In the genomic region with DNA sequence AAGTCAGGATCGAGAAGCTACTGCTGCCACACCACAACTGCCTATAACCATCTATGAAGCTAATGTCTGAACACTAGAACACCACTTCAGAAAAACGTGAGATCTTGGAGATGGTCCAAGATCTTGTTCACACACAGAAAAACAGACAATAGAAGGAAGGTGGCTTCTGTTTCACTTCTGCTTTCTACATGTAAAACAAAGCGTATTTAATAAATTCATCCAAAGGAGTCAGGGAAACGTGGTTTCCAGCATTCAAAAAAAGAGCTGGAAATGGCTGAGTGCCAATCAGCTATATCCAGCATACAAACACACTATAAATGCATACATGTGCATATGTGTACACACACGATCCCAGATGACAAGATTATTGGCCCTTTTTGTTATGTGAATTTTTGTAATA, we compare ENCODE assay signal across 8 cellular contexts.
A peak's percentile ranks its signal among the peaks of the same experiment; 100 is the strongest.
DNase-seq lines count a peak whose midpoint lies in the region; ATAC-seq and TF ChIP-seq lines count a peak whose summit lies in the region.

No MANE protein-coding gene starts in this region.

- H3K4me3 ChIP-seq in uterus (no peak overlapping the region), tibial nerve (no peak overlapping the region), tibial artery (no peak overlapping the region)

- H3K36me3 ChIP-seq in uterus: no peaks in the 10 kb centered on the region
- no peaks in the 10 kb centered on the region for H3K36me3 ChIP-seq in tibial nerve
- H3K36me3 ChIP-seq in tibial artery: no peaks in the 10 kb centered on the region

- intact Hi-C loops in uterus (cut with DNase I; ENCODE audit: low total_unique reads): no loop called here
- intact Hi-C loops in tibial artery (cut with DNase I; ENCODE audit: low total_unique reads): loop anchor here (10.0 kb wide), 1 partner anchor 186 kb away; no protein-coding TSS in a partner anchor

- H3K9me3 ChIP-seq in uterus (no peaks in the 10 kb centered on the region), tibial nerve (peaks cover 0 to 12% (median 0%) of the 10 kb centered on the region in 4 donors), tibial artery (no peaks in the 10 kb centered on the region)

- DNase-seq in dermis microvascular lymphatic vessel endothelial cell (ENCODE audit: low read depth in 2 of 2) (peak; percentile 79 to 97), uterus (no peak), tibial nerve (ENCODE audit: low spot score in 2 of 2) (no peak), tibial artery (no peak), NCI-H446 treated with DMSO at 0.1 percent for 48 hours (lab: John Stamatoyannopoulos, UW) (no peak)

- H3K4me1 ChIP-seq in uterus: no peaks in the 10 kb centered on the region
- H3K4me1 ChIP-seq in tibial nerve: peaks cover 0 to 17% (median 0%) of the 10 kb centered on the region in 4 donors
- peaks cover 0 to 32% (median 6%) of the 10 kb centered on the region in 4 donors for H3K4me1 ChIP-seq in tibial artery

- WGBS in tibial nerve, 2 donors: 42 to 45% methylated on average over 5 of the region's 5 CpGs

- no peak for TF ChIP-seq CTCF in uterus (IDR thresholded peaks at IDR 0.05)
- no peak for TF ChIP-seq CTCF in tibial nerve (IDR thresholded peaks at IDR 0.05)
- TF ChIP-seq CTCF in tibial artery (IDR thresholded peaks at IDR 0.05): no peak

- ATAC-seq in GM18498 (IDR thresholded peaks at IDR 0.05; ENCODE audit: unreplicated experiment) (peak; percentile 94), GM21367 (IDR thresholded peaks at IDR 0.05; ENCODE audit: unreplicated experiment) (peak; percentile 93), HG03558 (IDR thresholded peaks at IDR 0.05; ENCODE audit: extremely low read depth, unreplicated experiment) (peak; percentile 74)

- no peak overlapping the region for H3K27ac ChIP-seq in uterus
- H3K27ac ChIP-seq in tibial nerve: no peak overlapping the region
- H3K27ac ChIP-seq in tibial artery: no peak overlapping the region

- H3K27me3 ChIP-seq in uterus (no peaks in the 10 kb centered on the region), tibial nerve (no peaks in the 10 kb centered on the region), tibial artery (no peaks in the 10 kb centered on the region)

- TF ChIP-seq POLR2A in uterus (IDR thresholded peaks at IDR 0.05): no peak
- TF ChIP-seq POLR2A in tibial nerve (IDR thresholded peaks at IDR 0.05): no peak

- TF ChIP-seq EP300 in tibial nerve (IDR thresholded peaks at IDR 0.05): no peak

Comparison
In these comparisons a context has a peak if more than half of its experiments do, and no peak if none do; other contexts are left out.
1. DNase-seq: peak in dermis microvascular lymphatic vessel endothelial cell (2 of 2); none in uterus (0 of 2), tibial nerve (0 of 2), tibial artery (0 of 2) and NCI-H446 treated with DMSO at 0.1 percent for 48 hours (single experiment).
2. Peak in every context shown above with its lines, with median percentiles within 50 percentile points of each other: ATAC-seq.